22 cellular contexts compared by ENCODE assay signal in genomic region chr5:9820696-9821449, GRCh38.
DNase-seq lines count a peak whose midpoint lies in the region; ATAC-seq and TF ChIP-seq lines count a peak whose summit lies in the region.
"Had no signal": no experiment of that assay in that cellular context is flagged by ENCODE, and none has a peak within 500 bp of the region (broad histone marks: within the 10 kb centered on the region; RNA-seq: fewer than 3 reads in every experiment).

No MANE protein-coding gene starts in this region.

- no peak for TF ChIP-seq CTCF in foreskin fibroblast (IDR thresholded peaks at IDR 0.05; ENCODE audit: low read depth, low read length)

- no peak for ATAC-seq in GM21423 (IDR thresholded peaks at IDR 0.05; ENCODE audit: unreplicated experiment)
- ATAC-seq: activated T-helper 17 cell treated with anti-CD3 and anti-CD28 coated beads, Interleukin-2, amount 50 U/mL, for 72 hours; left cardiac atrium; mucosa of descending colon had no signal

- peak; percentile 13 for DNase-seq in A172 (ENCODE audit: low spot score)
- peak; percentile 17 for DNase-seq in GM04503 (ENCODE audit: low read depth)
- DNase-seq in RPMI7951 (ENCODE audit: low read depth): peak; percentile 16
- DNase-seq in foreskin fibroblast: peak; percentile 7 to 49
- no peak for DNase-seq in NCI-H1092 (lab: John Stamatoyannopoulos, UW)
- DNase-seq in NCI-H1436 (lab: John Stamatoyannopoulos, UW): no peak
- DNase-seq in NCI-H1436 treated with DMSO at 0.1 percent for 48 hours (lab: John Stamatoyannopoulos, UW): no peak
- DNase-seq: activated B cell treated with CpG ODN at 0.5 μM for 24 hours; caudate nucleus; CD8-positive, alpha-beta memory T cell; DMS79; KBM-7; left cardiac atrium; mucosa of descending colon; NCI-H1105 treated with DMSO at 0.1 percent for 48 hours; NCI-H526; stimulated activated naive CD4-positive, alpha-beta T cell had no signal

- H3K4me3 ChIP-seq in foreskin fibroblast (ENCODE audit: low read depth in 1 of 2, low read length in 2 of 2): peak overlapping the region in 1 of 2 donors; percentile 16
- H3K4me3 ChIP-seq: HAP-1, mucosa of descending colon, SJSA1, tibial nerve had no signal

Comparison
In these comparisons a context has a peak if more than half of its experiments do, and no peak if none do; other contexts are left out.
1. DNase-seq: peak in A172 (single experiment), GM04503 (single experiment), RPMI7951 (single experiment) and foreskin fibroblast (2 of 2); none in NCI-H1092 (single experiment), NCI-H1436 (single experiment) and NCI-H1436 treated with DMSO at 0.1 percent for 48 hours (single experiment).